ENCODE assay signal across 17 cellular contexts in genomic region chr17:70173646-70174045, GRCh38. TPM values are rescaled to one million over a fixed set of nuclear protein-coding genes. Genes with fewer than 3 reads are reported as not detected.
DNase-seq lines count a peak whose midpoint lies in the region; ATAC-seq, FAIRE-seq and TF ChIP-seq lines count a peak whose summit lies in the region.
"Had no signal": no experiment of that assay in that cellular context is flagged by ENCODE, and none has a peak within 500 bp of the region (broad histone marks: within the 10 kb centered on the region; RNA-seq: fewer than 3 reads in every experiment).

No MANE protein-coding gene starts in this region.

- H3K9me1 ChIP-seq in keratinocyte (ENCODE audit: control insufficient read depth, extremely low read depth, insufficient read depth, low read length) = no peaks in the 10 kb centered on the region

- TF ChIP-seq POLR2A in gastrocnemius medialis (IDR thresholded peaks at IDR 0.05) (no peak), adrenal gland (IDR thresholded peaks at IDR 0.05) (no peak)

- H3K27ac Mint-ChIP-seq in astrocyte (ENCODE audit: unreplicated experiment) = no peak overlapping the region
- H3K27ac Mint-ChIP-seq: H9 had no signal

- H2AFZ ChIP-seq in astrocyte (ENCODE audit: low read depth, low read length) (no peak overlapping the region), keratinocyte (ENCODE audit: control insufficient read depth, low read length) (no peak overlapping the region)

- no peak overlapping the region for H3K4me3 ChIP-seq in astrocyte (ENCODE audit: insufficient read depth, low read depth, low read length)
- H3K4me3 ChIP-seq in keratinocyte (ENCODE audit: control insufficient read depth in 2 of 3, extremely low read depth in 1 of 3, insufficient read depth in 2 of 3, low read depth in 1 of 3, low read length in 3 of 3) = no peak overlapping the region
- H3K4me3 ChIP-seq in gastrocnemius medialis = peak overlapping the region in 1 of 4 donors; percentile 89
- no peak overlapping the region for H3K4me3 ChIP-seq in adrenal gland
- H3K4me3 ChIP-seq: GM12878 had no signal

- H3K9ac ChIP-seq in astrocyte (ENCODE audit: low read length) (no peak overlapping the region), keratinocyte (ENCODE audit: control insufficient read depth, extremely low read depth, insufficient read depth, low read length) (no peak overlapping the region)

- H3K79me2 ChIP-seq in astrocyte (ENCODE audit: insufficient read depth, low read length) = peaks cover 71% of the 10 kb centered on the region
- H3K79me2 ChIP-seq in keratinocyte (ENCODE audit: control insufficient read depth, insufficient read depth, low read length) = no peaks in the 10 kb centered on the region

- H3K4me2 ChIP-seq in astrocyte (ENCODE audit: low read length) (peak overlapping the region; percentile 99), keratinocyte (ENCODE audit: control insufficient read depth, extremely low read depth, insufficient read depth, low read depth, low read length) (peak overlapping the region; percentile 47)

- peaks cover 12% of the 10 kb centered on the region for H3K4me1 ChIP-seq in astrocyte (ENCODE audit: insufficient read depth, low read length)
- peaks cover 20% of the 10 kb centered on the region for H3K4me1 ChIP-seq in keratinocyte (ENCODE audit: control insufficient read depth, extremely low read depth, insufficient read depth, low read length)
- H3K4me1 ChIP-seq in gastrocnemius medialis = peaks cover 57 to 59% of the 10 kb centered on the region in 2 donors
- H3K4me1 ChIP-seq in adrenal gland (replicated peaks in 1 of 2) = peaks cover 0 to 14% of the 10 kb centered on the region in 2 donors

- DNase-seq in NCI-H2107 treated with DMSO at 0.1 percent for 48 hours (lab: John Stamatoyannopoulos, UW; ENCODE audit: unreplicated experiment) (peak; percentile 17), NCI-H2107 (lab: John Stamatoyannopoulos, UW) (no peak), astrocyte (ENCODE audit: low read depth) (no peak), keratinocyte (ENCODE audit: low read depth, low spot score) (no peak), gastrocnemius medialis (no peak), adrenal gland (no peak), GM10266 (ENCODE audit: extremely low spot score) (no peak), activated gamma-delta T cell (lab: John Stamatoyannopoulos, UW) (no peak)
- DNase-seq: H9, MM.1S, NCI-H1105, NCI-H2029 treated with DMSO at 0.1 percent for 48 hours, NCI-H345, NCI-H69 had no signal

- dilution Hi-C loops in keratinocyte (cut with MboI; ENCODE audit: extremely low pct_ligation_motif_present, low sequenced_read_pairs) = no loop called here

- no peaks in the 10 kb centered on the region for H3K27me3 Mint-ChIP-seq in astrocyte (ENCODE audit: low read depth, unreplicated experiment)

- WGBS in adrenal gland, 4 donors = 73 to 84% (median 76%) methylated on average over 4 of the region's 4 CpGs

- intact Hi-C loops in gastrocnemius medialis (cut with DNase I; ENCODE audit: low total_unique reads) = loop anchor here (1.0 to 5.0 kb wide), 2 partner anchors 8 to 836 kb away; no protein-coding TSS in a partner anchor
- intact Hi-C loops in adrenal gland (cut with DNase I) = no loop called here

- no peak overlapping the region for H3K4me3 Mint-ChIP-seq in astrocyte (ENCODE audit: unreplicated experiment)
- H3K4me3 Mint-ChIP-seq: H9 had no signal

- no peak for FAIRE-seq in astrocyte (lab: Jason Lieb, UNC)
- no peak for FAIRE-seq in keratinocyte (lab: Jason Lieb, UNC)
- FAIRE-seq: GM12878, HepG2 had no signal

- in situ Hi-C loops in gastrocnemius medialis (cut with MboI; ENCODE audit: low sequenced_read_pairs in 4 of 4) = loop anchor here (25.0 kb wide), 4 partner anchors 436 to 836 kb away; partner anchors contain the start of gene ABCA5 (in 1 of the 4)

- no peaks in the 10 kb centered on the region for H3K27me3 ChIP-seq in astrocyte (ENCODE audit: insufficient read depth, low read length)
- peaks cover 10% of the 10 kb centered on the region for H3K27me3 ChIP-seq in keratinocyte (ENCODE audit: control insufficient read depth, extremely low read depth, insufficient read depth, low read length)
- no peaks in the 10 kb centered on the region for H3K27me3 ChIP-seq in gastrocnemius medialis
- H3K27me3 ChIP-seq in adrenal gland = peaks cover 6% of the 10 kb centered on the region

- H3K9me3 ChIP-seq in astrocyte (ENCODE audit: insufficient read depth, low read depth, low read length) (no peaks in the 10 kb centered on the region), keratinocyte (ENCODE audit: control insufficient read depth, low read depth, low read length) (no peaks in the 10 kb centered on the region), gastrocnemius medialis (no peaks in the 10 kb centered on the region), adrenal gland (replicated peaks in 1 of 3) (no peaks in the 10 kb centered on the region)

- no peak for ATAC-seq in gastrocnemius medialis
- ATAC-seq: GM12878, HepG2 had no signal

- H3K36me3 Mint-ChIP-seq in astrocyte (ENCODE audit: low read depth, unreplicated experiment) = peaks cover 11% of the 10 kb centered on the region

- no peak overlapping the region for H3K27ac ChIP-seq in astrocyte (ENCODE audit: low read depth, low read length)
- no peak overlapping the region for H3K27ac ChIP-seq in keratinocyte (ENCODE audit: control insufficient read depth, insufficient read depth, low read length)
- peak overlapping the region; percentile 92 to 97 (median 96) for H3K27ac ChIP-seq in gastrocnemius medialis
- H3K27ac ChIP-seq in adrenal gland = no peak overlapping the region

- H3K4me1 Mint-ChIP-seq in astrocyte (ENCODE audit: low read depth, unreplicated experiment) = peaks cover 19% of the 10 kb centered on the region

- TF ChIP-seq CTCF in astrocyte (IDR thresholded peaks at IDR 0.05; ENCODE audit: insufficient read depth, low read depth, low read length) (no peak), keratinocyte (optimal IDR thresholded peaks at IDR 0.05 in 1 of 3, IDR thresholded peaks at IDR 0.05 in 1 of 3, conservative IDR thresholded peaks at IDR 0.05 in 1 of 3; ENCODE audit: extremely low read depth in 1 of 3, insufficient read depth in 2 of 3, low read length in 3 of 3) (no peak), gastrocnemius medialis (IDR thresholded peaks at IDR 0.05 in 4 of 5, conservative IDR thresholded peaks at IDR 0.05 in 1 of 5) (no peak), adrenal gland (IDR thresholded peaks at IDR 0.05) (no peak), GM10266 (IDR thresholded peaks at IDR 0.05; ENCODE audit: control insufficient read depth, insufficient read depth, low read depth, missing control alignments) (no peak)

- H4K20me1 ChIP-seq in astrocyte (ENCODE audit: insufficient read depth, low read length) (no peaks in the 10 kb centered on the region), keratinocyte (ENCODE audit: control insufficient read depth, extremely low read depth, insufficient read depth, low read length) (no peaks in the 10 kb centered on the region)

- H3K36me3 ChIP-seq in astrocyte (ENCODE audit: insufficient read depth, low read length) (peaks cover 4% of the 10 kb centered on the region), keratinocyte (ENCODE audit: control insufficient read depth in 2 of 2, extremely low read depth in 1 of 2, insufficient read depth in 2 of 2, low read length in 2 of 2) (no peaks in the 10 kb centered on the region), gastrocnemius medialis (peaks cover 0 to 13% of the 10 kb centered on the region in 2 donors), adrenal gland (replicated peaks in 1 of 2) (no peaks in the 10 kb centered on the region)

- H3K9me3 Mint-ChIP-seq in astrocyte (ENCODE audit: unreplicated experiment) = no peaks in the 10 kb centered on the region
- H3K9me3 Mint-ChIP-seq: H9 had no signal

RNA-seq across cellular contexts. Expression of gene KCNJ2, which starts 4.3 kb away (rescaled TPM):
- total RNA-seq in astrocyte = 5.9 and 10.2 TPM in 2 replicates
- polyA plus RNA-seq in keratinocyte = 0.09 to 0.12 TPM (median 0.11 TPM) in 3 replicates
- 0.17 TPM for polyA plus RNA-seq in keratinocyte (2011; ENCODE audit: low read depth)
- polyA plus RNA-seq in keratinocyte (2011; cell fraction: cytosol; rRNA removed) = 0.02 and 0.03 TPM in 2 replicates
- 0.07 and 0.19 TPM in 2 replicates for polyA plus RNA-seq in keratinocyte (2011; cell fraction: nucleus; rRNA removed)
- 0.14 and 0.20 TPM in 2 replicates for polyA plus RNA-seq in keratinocyte (2012; ENCODE audit: low replicate concordance)
- 0.66 to 2.4 TPM (median 0.70 TPM) in 3 replicates for polyA minus RNA-seq in keratinocyte
- not detected for polyA minus RNA-seq in keratinocyte (2011; cell fraction: cytosol; rRNA and poly(A)+ RNA removed)
- polyA minus RNA-seq in keratinocyte (2011; cell fraction: nucleus; rRNA and poly(A)+ RNA removed) = 0.42 and 0.62 TPM in 2 replicates
- total RNA-seq in gastrocnemius medialis = 10 to 100 TPM in 2 of 4 donors, 1 to 10 TPM in 2; 7.3 to 18.9 (median 10.6) TPM
- 1 to 10 TPM in 7 of 8 donors, under 1 TPM in 1; 0.79 to 3.6 (median 2.2) TPM for total RNA-seq in adrenal gland
- polyA plus RNA-seq in adrenal gland = 1 to 10 TPM in 1 of 3 donors, under 1 TPM in 2; 0.22 to 1.3 (median 0.91) TPM
- total RNA-seq: A172, HepG2 had no signal
- polyA plus RNA-seq: HepG2 had no signal

Comparison
In these comparisons a context has a peak if more than half of its experiments do, and no peak if none do; other contexts are left out.
1. H3K27ac ChIP-seq: peak in gastrocnemius medialis (4 of 4); none in astrocyte (single experiment), keratinocyte (single experiment) and adrenal gland (0 of 5).